2 cellular contexts compared by ENCODE assay signal in genomic region chrX:52765983-52766382, GRCh38. TPM values are rescaled to one million over a fixed set of nuclear protein-coding genes. Genes with fewer than 3 reads are reported as not detected.
"Had no signal": no experiment of that assay in that cellular context is flagged by ENCODE, and none has a peak within 500 bp of the region (broad histone marks: within the 10 kb centered on the region; RNA-seq: fewer than 3 reads in every experiment).

No MANE protein-coding gene starts in this region.

RNA-seq across cellular contexts. Expression of gene SSX2B, which starts 14.9 kb away (rescaled TPM):
- total RNA-seq: G401, GM12878 had no signal

RNA-seq across cellular contexts. Expression of gene SPANXN5, which starts 31.2 kb away (rescaled TPM):
- total RNA-seq: G401, GM12878 had no signal

RNA-seq across cellular contexts. Expression of gene XAGE5, which starts 45.1 kb away (rescaled TPM):
- total RNA-seq: G401, GM12878 had no signal

RNA-seq across cellular contexts. Expression of gene SSX2, which starts 59.0 kb away (rescaled TPM):
- total RNA-seq: G401, GM12878 had no signal
